Comparison of ENCODE assay signal across 8 cellular contexts in genomic region chr3:195989921-195990840, GRCh38.
DNase-seq lines count a peak whose midpoint lies in the region; ATAC-seq and TF ChIP-seq lines count a peak whose summit lies in the region.
"Not testable (repeated sequence)": the region's sequence is repeated elsewhere in the genome, so short reads cannot be mapped to it uniquely, and the experiment has no call there.

No MANE protein-coding gene starts in this region.

- H3K9me3 ChIP-seq in KOPT-K1 (ENCODE audit: insufficient read depth, low read length, poor library complexity, severe bottlenecking); sigmoid colon: not testable (repeated sequence)

- not testable (repeated sequence) for H3K27me3 Mint-ChIP-seq in activated CD8-positive, alpha-beta T cell treated with anti-CD3 and anti-CD28 coated beads for 36 hours; type B pancreatic cell

- H3K36me3 Mint-ChIP-seq in activated CD8-positive, alpha-beta T cell treated with anti-CD3 and anti-CD28 coated beads for 36 hours (ENCODE audit: low read depth); type B pancreatic cell: not testable (repeated sequence)

- CTCF ChIA-PET in HEK293T (lab: Yijun Ruan, JAX); activated CD8-positive, alpha-beta T cell treated with anti-CD3 and anti-CD28 coated beads for 36 hours (lab: Charles Lee): not testable (repeated sequence)

- peak overlapping the region; percentile 71 for H3K4me3 Mint-ChIP-seq in activated CD8-positive, alpha-beta T cell treated with anti-CD3 and anti-CD28 coated beads for 36 hours
- peak overlapping the region; percentile 85 for H3K4me3 Mint-ChIP-seq in type B pancreatic cell

- H3K4me1 Mint-ChIP-seq in activated CD8-positive, alpha-beta T cell treated with anti-CD3 and anti-CD28 coated beads for 36 hours (ENCODE audit: low read depth); type B pancreatic cell (ENCODE audit: unreplicated experiment): not testable (repeated sequence)

- H3K27me3 ChIP-seq in sigmoid colon = not testable (repeated sequence)

- TF ChIP-seq EP300 in sigmoid colon (IDR thresholded peaks at IDR 0.05) = not testable (repeated sequence)

- ATAC-seq in activated CD8-positive, alpha-beta T cell treated with anti-CD3 and anti-CD28 coated beads for 36 hours = peak; percentile 94

- in situ Hi-C loops in GM13977 (cut with MboI; ENCODE audit: low pct_unique_long_range_greater_than_20kb, low sequenced_read_pairs, unreplicated experiment) = not testable (repeated sequence)

- H3K4me3 ChIP-seq in coronary artery = peak overlapping the region; percentile 77
- H3K4me3 ChIP-seq in sigmoid colon = peak overlapping the region; percentile 31 to 84 (median 69)

- not testable (repeated sequence) for H3K9me3 Mint-ChIP-seq in activated CD8-positive, alpha-beta T cell treated with anti-CD3 and anti-CD28 coated beads for 36 hours; type B pancreatic cell

- not testable (repeated sequence) for TF ChIP-seq CTCF in GM13977 (IDR thresholded peaks at IDR 0.05; ENCODE audit: extremely low read depth, insufficient read depth, missing control alignments); activated CD8-positive, alpha-beta T cell treated with anti-CD3 and anti-CD28 coated beads for 36 hours (IDR thresholded peaks at IDR 0.05); coronary artery (IDR thresholded peaks at IDR 0.05); sigmoid colon (IDR thresholded peaks at IDR 0.05)
- peak; percentile 28 for TF ChIP-seq CTCF in type B pancreatic cell (conservative IDR thresholded peaks at IDR 0.05)

- WGBS in sigmoid colon, 2 donors = 0 to 1% methylated on average over 91 of the region's 107 CpGs

- TF ChIP-seq POLR2A in sigmoid colon (IDR thresholded peaks at IDR 0.05) = peak in 1 of 2 donors; percentile 39

- H3K4me1 ChIP-seq in sigmoid colon = peaks cover 0 to 11% (median 6%) of the 10 kb centered on the region in 4 donors

- H3K36me3 ChIP-seq in KOPT-K1 (ENCODE audit: insufficient read depth, low read length); sigmoid colon: not testable (repeated sequence)

- H3K27ac Mint-ChIP-seq in activated CD8-positive, alpha-beta T cell treated with anti-CD3 and anti-CD28 coated beads for 36 hours = peak overlapping the region; percentile 71
- H3K27ac Mint-ChIP-seq in type B pancreatic cell = peak overlapping the region; percentile 52

- DNase-seq in GM13977 (ENCODE audit: low spot score) (peak; percentile 56), HEK293T (ENCODE audit: extremely low spot score) (peak; percentile 51), iris pigment epithelial cell (ENCODE audit: low read depth) (peak; percentile 34), sigmoid colon (peak; percentile 92), type B pancreatic cell (ENCODE audit: extremely low spot score, unreplicated experiment) (peak; percentile 100)
- peak; percentile 90 for DNase-seq in activated CD8-positive, alpha-beta T cell treated with anti-CD3 and anti-CD28 coated beads for 36 hours
- not testable (repeated sequence) for DNase-seq in coronary artery (ENCODE audit: low spot score)

- peak overlapping the region; percentile 67 for H3K27ac ChIP-seq in KOPT-K1 (ENCODE audit: low read depth, low read length, poor library complexity, severe bottlenecking)
- H3K27ac ChIP-seq in coronary artery = peak overlapping the region; percentile 78 to 81
- H3K27ac ChIP-seq in sigmoid colon = peak overlapping the region; percentile 70 to 89 (median 88)

- POLR2A ChIA-PET in HEK293T (lab: Yijun Ruan, JAX); activated CD8-positive, alpha-beta T cell treated with anti-CD3 and anti-CD28 coated beads for 36 hours (lab: Charles Lee): not testable (repeated sequence)

- intact Hi-C loops in activated CD8-positive, alpha-beta T cell treated with anti-CD3 and anti-CD28 coated beads for 36 hours (cut with micrococcal nuclease); sigmoid colon (cut with DNase I): not testable (repeated sequence)
